In the genomic region with DNA sequence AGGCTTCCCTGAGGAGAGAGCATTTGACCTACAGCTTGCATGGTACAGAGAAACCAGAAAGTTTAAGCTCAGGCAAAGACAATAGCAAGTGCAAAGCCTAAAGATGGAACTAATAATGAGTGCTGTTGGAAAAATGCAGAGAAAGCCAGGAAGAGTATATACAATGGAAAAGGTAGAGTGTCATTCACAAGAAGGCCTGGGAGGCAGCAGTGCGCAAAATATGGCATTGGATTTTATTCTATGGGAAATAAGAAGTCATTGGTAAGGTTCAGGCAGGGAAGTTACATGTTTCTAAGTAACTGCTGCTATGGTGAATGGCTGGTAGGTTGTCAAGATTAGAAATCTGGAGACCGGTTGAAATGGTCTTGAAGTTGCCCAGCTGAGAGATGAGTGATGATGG, we compare ENCODE assay signal across 18 cellular contexts.
DNase-seq lines count a peak whose midpoint lies in the region; ATAC-seq and TF ChIP-seq lines count a peak whose summit lies in the region.
"Had no signal": no experiment of that assay in that cellular context is flagged by ENCODE, and none has a peak within 500 bp of the region (broad histone marks: within the 10 kb centered on the region; RNA-seq: fewer than 3 reads in every experiment).

No MANE protein-coding gene starts in this region.

- TF ChIP-seq CTCF in C4-2B (conservative IDR thresholded peaks at IDR 0.05) (peak; percentile 15; the same call in 1 of the 2 replicates), IMR-90 (conservative IDR thresholded peaks at IDR 0.05; ENCODE audit: low read depth, low read length) (0 out of 2 replicates have a peak, but pooled peaks have one; percentile 10), brain microvascular endothelial cell (IDR thresholded peaks at IDR 0.05; ENCODE audit: low read depth, low read length, missing control alignments) (peak; percentile 30), mesothelial cell of epicardium (IDR thresholded peaks at IDR 0.05; ENCODE audit: unreplicated experiment) (peak; percentile 27)

- no peak for TF ChIP-seq POLR2A in IMR-90 (IDR thresholded peaks at IDR 0.05; ENCODE audit: low read depth, low read length)

- in situ Hi-C loops in IMR-90 (cut with MboI; ENCODE audit: low sequenced_read_pairs) = no loop called here
- in situ Hi-C loops in brain microvascular endothelial cell (cut with HindIII; ENCODE audit: low pct_ligation_motif_present, low sequenced_read_pairs) = no loop called here

- dilution Hi-C loops in IMR-90 (cut with HindIII; ENCODE audit: low sequenced_read_pairs, unreplicated experiment) = no loop called here

- H3K4me1 Mint-ChIP-seq in mesothelial cell of epicardium = peaks cover 4% of the 10 kb centered on the region
- H3K4me1 Mint-ChIP-seq: activated CD8-positive, alpha-beta memory T cell treated with anti-CD3 and anti-CD28 coated beads, Interleukin-2, amount 10 ng/mL, durations not matched to agents 7 days and 5 days had no signal

- H3K27ac ChIP-seq in C4-2B (no peak overlapping the region), IMR-90 (ENCODE audit: insufficient read depth, low read length) (no peak overlapping the region), brain microvascular endothelial cell (no peak overlapping the region)
- H3K27ac ChIP-seq: left ventricle myocardium inferior, neutrophil, PC-9, SK-N-MC, testis had no signal

- H3K18ac ChIP-seq in IMR-90 (ENCODE audit: low read depth, low read length) = no peak overlapping the region

- no peak overlapping the region for H3K23ac ChIP-seq in IMR-90 (ENCODE audit: low read depth, low read length)

- no peaks in the 10 kb centered on the region for H3K9me3 ChIP-seq in IMR-90 (ENCODE audit: control insufficient read depth, insufficient read depth, low read length)
- H3K9me3 ChIP-seq: neutrophil, testis had no signal

- H2BK5ac ChIP-seq in IMR-90 (ENCODE audit: low read depth, low read length, poor library complexity, severe bottlenecking) = no peak overlapping the region

- H3K4me1 ChIP-seq in IMR-90 (ENCODE audit: control insufficient read depth, insufficient read depth, low read length) = no peaks in the 10 kb centered on the region
- H3K4me1 ChIP-seq: left ventricle myocardium inferior, testis had no signal

- H2BK120ac ChIP-seq in IMR-90 (ENCODE audit: low read depth, low read length) = no peak overlapping the region

- no peaks in the 10 kb centered on the region for H3K79me1 ChIP-seq in IMR-90 (ENCODE audit: low read depth in 1 of 2, low read length in 2 of 2)

- H3K4me3 Mint-ChIP-seq in mesothelial cell of epicardium = no peak overlapping the region
- H3K4me3 Mint-ChIP-seq: activated CD8-positive, alpha-beta memory T cell treated with anti-CD3 and anti-CD28 coated beads, Interleukin-2, amount 10 ng/mL, durations not matched to agents 7 days and 5 days had no signal

- H4K8ac ChIP-seq in IMR-90 (ENCODE audit: low read depth in 2 of 2, low read length in 2 of 2) = no peak overlapping the region

- H2AFZ ChIP-seq in IMR-90 (replicated peaks; ENCODE audit: low read length, poor library complexity) = no peak overlapping the region
- H2AFZ ChIP-seq: PC-9 had no signal

- no peak overlapping the region for H2BK15ac ChIP-seq in IMR-90 (ENCODE audit: low read depth, low read length)

- no peaks in the 10 kb centered on the region for H3K27me3 ChIP-seq in IMR-90 (ENCODE audit: control insufficient read depth, insufficient read depth, low read length)
- H3K27me3 ChIP-seq in brain microvascular endothelial cell (replicated peaks) = no peaks in the 10 kb centered on the region
- H3K27me3 ChIP-seq: neutrophil, testis had no signal

- no peak overlapping the region for H4K5ac ChIP-seq in IMR-90 (ENCODE audit: low read depth, low read length)

- no TSS peak for BruUV-seq in IMR-90 (replicated peaks; lab: Mats Ljungman, UMichigan)

- no peaks in the 10 kb centered on the region for H3K27me3 Mint-ChIP-seq in mesothelial cell of epicardium (ENCODE audit: low read depth)
- H3K27me3 Mint-ChIP-seq: activated CD8-positive, alpha-beta memory T cell treated with anti-CD3 and anti-CD28 coated beads, Interleukin-2, amount 10 ng/mL, durations not matched to agents 7 days and 5 days had no signal

- ATAC-seq in IMR-90 (ENCODE audit: low read depth) (no peak), GM21723 (IDR thresholded peaks at IDR 0.05; ENCODE audit: unreplicated experiment) (no peak)
- ATAC-seq: activated CD8-positive, alpha-beta memory T cell treated with anti-CD3 and anti-CD28 coated beads, Interleukin-2, amount 10 ng/mL, durations not matched to agents 7 days and 5 days; esophagus mucosa had no signal

- H3K56ac ChIP-seq in IMR-90 (ENCODE audit: extremely low read depth, insufficient read depth, low read length) = no peak overlapping the region

- no peaks in the 10 kb centered on the region for H4K20me1 ChIP-seq in IMR-90 (ENCODE audit: insufficient read depth, low read length)

- no peak overlapping the region for H3K9ac ChIP-seq in IMR-90 (ENCODE audit: low read depth, low read length)

- H3K9me3 Mint-ChIP-seq in mesothelial cell of epicardium = peaks cover 3% of the 10 kb centered on the region

- WGBS in IMR-90 (ENCODE audit: extremely low coverage in 2 of 2, insufficient read length in 1 of 2), 2 experiments = 86% methylated on average over 1 of the region's 2 CpGs; no CpG with 5 or more reads in 1 of the 2 experiments

- H3K36me3 ChIP-seq in IMR-90 (ENCODE audit: control insufficient read depth, insufficient read depth, low read length) (no peaks in the 10 kb centered on the region), brain microvascular endothelial cell (replicated peaks) (no peaks in the 10 kb centered on the region)
- H3K36me3 ChIP-seq: left ventricle myocardium inferior, neutrophil had no signal

- no peak overlapping the region for H4K91ac ChIP-seq in IMR-90 (ENCODE audit: insufficient read depth, low read depth, low read length)

- POLR2A ChIA-PET in IMR-90 (lab: Charles Lee; ENCODE audit: unreplicated experiment) = no interaction called here

- no peak overlapping the region for H2AK5ac ChIP-seq in IMR-90 (ENCODE audit: low read depth, low read length)

- CTCF ChIA-PET in IMR-90 (lab: Yijun Ruan, JAX) = no interaction called here

- no peak overlapping the region for H2AK9ac ChIP-seq in IMR-90 (replicated peaks; ENCODE audit: low read depth, low read length, poor library complexity)

- no peak overlapping the region for H3K27ac Mint-ChIP-seq in mesothelial cell of epicardium
- H3K27ac Mint-ChIP-seq: activated CD8-positive, alpha-beta memory T cell treated with anti-CD3 and anti-CD28 coated beads, Interleukin-2, amount 10 ng/mL, durations not matched to agents 7 days and 5 days had no signal

- H3K4ac ChIP-seq in IMR-90 (ENCODE audit: low read depth, low read length) = no peak overlapping the region

- no peak overlapping the region for H2BK20ac ChIP-seq in IMR-90 (ENCODE audit: low read depth, low read length)

- no peak overlapping the region for H3K14ac ChIP-seq in IMR-90 (replicated peaks; ENCODE audit: low read depth, low read length)

- no peaks in the 10 kb centered on the region for H3K36me3 Mint-ChIP-seq in mesothelial cell of epicardium

- H3K4me3 ChIP-seq in IMR-90 (ENCODE audit: insufficient read depth, low read depth, low read length) = no peak overlapping the region
- H3K4me3 ChIP-seq in brain microvascular endothelial cell (ENCODE audit: low read depth, low read length) = no peak overlapping the region
- H3K4me3 ChIP-seq: left ventricle myocardium inferior, PC-9, SK-N-MC, testis had no signal

- intact Hi-C loops in IMR-90 (cut with micrococcal nuclease) = no loop called here

- no peak overlapping the region for H3K4me2 ChIP-seq in IMR-90 (ENCODE audit: low read depth, low read length)
- H3K4me2 ChIP-seq: PC-9 had no signal

- DNase-seq in IMR-90 (no peak), brain microvascular endothelial cell (no peak), mesothelial cell of epicardium (ENCODE audit: low spot score in 2 of 2, unreplicated experiment in 2 of 2) (no peak), NCI-H2081 treated with DMSO at 0.1 percent for 48 hours (lab: John Stamatoyannopoulos, UW) (no peak), HCEC 1CT (no peak), DMS79 treated with DMSO at 0.1 percent for 48 hours (lab: John Stamatoyannopoulos, UW) (no peak)
- DNase-seq: activated CD4-positive, CD25-positive, alpha-beta regulatory T cell treated with anti-CD3 and anti-CD28 coated beads, Interleukin-2, amount 50 U/mL, for 72 hours; activated CD8-positive, alpha-beta memory T cell treated with anti-CD3 and anti-CD28 coated beads, Interleukin-2, amount 10 ng/mL, durations not matched to agents 7 days and 5 days; left ventricle myocardium inferior; NCI-H1436; PC-9; stimulated activated CD4-positive, alpha-beta T cell treated with anti-CD3 and anti-CD28 coated beads, Interleukin-12 subunit alpha, Interleukin-12 subunit beta, amount 100 ng/mL, for 4 hours; testis had no signal

- no peak for TF ChIP-seq RAD21 in IMR-90 (IDR thresholded peaks at IDR 0.05; ENCODE audit: low read length)

- H3K9me1 ChIP-seq in IMR-90 (ENCODE audit: insufficient read depth, low read length) = no peaks in the 10 kb centered on the region

TF ChIP-seq in IMR-90, 13 proteins besides CTCF, POLR2A, EP300 and RAD21 (continues in another document):
- no peak for TF ChIP-seq NFE2L2 (IDR thresholded peaks at IDR 0.05; ENCODE audit: low read depth, low read length)
- TF ChIP-seq CHD1 (IDR thresholded peaks at IDR 0.05; ENCODE audit: low read depth, low read length) = no peak
- no peak for TF ChIP-seq RFX5 (IDR thresholded peaks at IDR 0.05; ENCODE audit: low read depth, low read length)
- TF ChIP-seq USF2 (IDR thresholded peaks at IDR 0.05; ENCODE audit: low read depth, low read length) = no peak
- no peak for TF ChIP-seq SMC3 (IDR thresholded peaks at IDR 0.05; ENCODE audit: low read depth, low read length)
- TF ChIP-seq RCOR1 (IDR thresholded peaks at IDR 0.05; ENCODE audit: insufficient replicate concordance, low read length) = no peak
- TF ChIP-seq FOS (IDR thresholded peaks at IDR 0.05; ENCODE audit: low read depth, low read length) = no peak
- no peak for TF ChIP-seq BHLHE40 (IDR thresholded peaks at IDR 0.05; ENCODE audit: low read depth, low read length)
